In the genomic region with DNA sequence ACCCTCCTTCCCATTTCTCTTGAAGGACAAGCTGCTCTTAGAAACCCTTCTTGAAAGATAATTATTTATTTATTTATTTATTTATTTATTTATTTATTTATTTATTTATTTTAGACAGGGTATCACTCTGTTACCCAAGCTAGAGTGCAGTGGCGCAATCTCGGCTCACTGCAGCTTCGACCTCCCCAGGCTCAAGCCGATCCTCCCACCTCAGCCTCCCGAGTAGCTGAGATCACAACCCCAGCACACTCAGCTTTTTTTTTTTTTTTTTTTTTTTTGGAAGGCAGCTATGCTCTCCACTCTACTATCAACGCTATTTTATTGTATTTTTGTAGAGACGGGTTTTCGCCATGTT, we compare ENCODE assay signal across 1 cellular context.
TF ChIP-seq lines count a peak whose summit lies in the region.

No MANE protein-coding gene starts in this region.

TF ChIP-seq in HEK293, 187 proteins besides CTCF, POLR2A, EP300 and RAD21 (continued from another document):
- no peak for TF ChIP-seq ZNF133 (tag by site-specific recombination; IDR thresholded peaks at IDR 0.05)
